In genomic region chr16:19104591-19104990, GRCh38 we compare ENCODE assay signal across 1 cellular context.
TF ChIP-seq lines count a peak whose summit lies in the region.

No MANE protein-coding gene starts in this region.

TF ChIP-seq in IMR-90, 13 proteins besides CTCF, POLR2A, EP300 and RAD21:
- TF ChIP-seq NFE2L2 (IDR thresholded peaks at IDR 0.05; ENCODE audit: low read depth, low read length) (no peak), RFX5 (IDR thresholded peaks at IDR 0.05; ENCODE audit: low read depth, low read length) (no peak), SMC3 (IDR thresholded peaks at IDR 0.05; ENCODE audit: low read depth, low read length) (no peak), FOS (IDR thresholded peaks at IDR 0.05; ENCODE audit: low read depth, low read length) (no peak), ELK1 (IDR thresholded peaks at IDR 0.05; ENCODE audit: borderline replicate concordance, low read depth, low read length) (no peak), BHLHE40 (IDR thresholded peaks at IDR 0.05; ENCODE audit: low read depth, low read length) (no peak), MAFK (IDR thresholded peaks at IDR 0.05; ENCODE audit: low read depth, low read length) (no peak), CHD1 (IDR thresholded peaks at IDR 0.05; ENCODE audit: low read depth, low read length) (no peak), MXI1 (IDR thresholded peaks at IDR 0.05; ENCODE audit: borderline replicate concordance, low read depth, low read length) (no peak), MAZ (IDR thresholded peaks at IDR 0.05; ENCODE audit: borderline replicate concordance, low read depth, low read length) (no peak)
- TF ChIP-seq, protein P1, sequence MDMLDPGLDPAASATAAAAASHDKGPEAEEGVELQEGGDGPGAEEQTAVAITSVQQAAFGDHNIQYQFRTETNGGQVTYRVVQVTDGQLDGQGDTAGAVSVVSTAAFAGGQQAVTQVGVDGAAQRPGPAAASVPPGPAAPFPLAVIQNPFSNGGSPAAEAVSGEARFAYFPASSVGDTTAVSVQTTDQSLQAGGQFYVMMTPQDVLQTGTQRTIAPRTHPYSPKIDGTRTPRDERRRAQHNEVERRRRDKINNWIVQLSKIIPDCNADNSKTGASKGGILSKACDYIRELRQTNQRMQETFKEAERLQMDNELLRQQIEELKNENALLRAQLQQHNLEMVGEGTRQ (IDR thresholded peaks at IDR 0.05; ENCODE audit: low read depth, low read length), result no peak
